ENCODE assay signal across 13 cellular contexts in genomic region chr1:120844945-120845330, GRCh38. TPM values are rescaled to one million over a fixed set of nuclear protein-coding genes. Genes with fewer than 3 reads are reported as not detected.
DNase-seq lines count a peak whose midpoint lies in the region; ATAC-seq and TF ChIP-seq lines count a peak whose summit lies in the region.
"Not testable (repeated sequence)": the region's sequence is repeated elsewhere in the genome, so short reads cannot be mapped to it uniquely, and the experiment has no call there.
"Had no signal": no experiment of that assay in that cellular context is flagged by ENCODE, and none has a peak within 500 bp of the region (broad histone marks: within the 10 kb centered on the region; RNA-seq: fewer than 3 reads in every experiment).

No MANE protein-coding gene starts in this region.

- not testable (repeated sequence) for H3K18ac ChIP-seq in IMR-90 (ENCODE audit: low read depth, low read length)

- not testable (repeated sequence) for H3K9me3 Mint-ChIP-seq in CD14-positive monocyte; activated naive CD4-positive, alpha-beta T cell treated with anti-CD3 and anti-CD28 coated beads, Interleukin-2, amount 10 ng/mL, durations not matched to agents 7 days and 5 days; chondrocyte (ENCODE audit: low read depth)

- H3K4me3 ChIP-seq in IMR-90 (ENCODE audit: insufficient read depth, low read depth, low read length): peak overlapping the region; percentile 65
- peak overlapping the region; percentile 26; the same call in 1 of the 2 replicates for H3K4me3 ChIP-seq in iPS DF 6.9 (ENCODE audit: low read length)
- peak overlapping the region; percentile 52 for H3K4me3 ChIP-seq in osteoblast (ENCODE audit: insufficient read depth, low read length)
- H3K4me3 ChIP-seq in stomach smooth muscle (ENCODE audit: low read length in 2 of 2): peak overlapping the region in 1 of 2 donors; percentile 29

- TF ChIP-seq CTCF in CD14-positive monocyte (IDR thresholded peaks at IDR 0.05); IMR-90 (conservative IDR thresholded peaks at IDR 0.05; ENCODE audit: low read depth, low read length); VCaP (conservative IDR thresholded peaks at IDR 0.05); chondrocyte (IDR thresholded peaks at IDR 0.05); osteoblast (IDR thresholded peaks at IDR 0.05; ENCODE audit: extremely low read depth, low read depth, low read length): not testable (repeated sequence)

- not testable (repeated sequence) for H4K8ac ChIP-seq in IMR-90 (ENCODE audit: low read depth in 2 of 2, low read length in 2 of 2)

- H3K79me2 ChIP-seq in osteoblast (ENCODE audit: insufficient read depth, low read length): not testable (repeated sequence)

- DNase-seq in CD14-positive monocyte (ENCODE audit: low spot score); IMR-90; chondrocyte (ENCODE audit: low spot score); iPS DF 6.9 (ENCODE audit: low read depth, low spot score); osteoblast (ENCODE audit: insufficient read length, low spot score, missing footprints): not testable (repeated sequence)
- DNase-seq in activated naive CD4-positive, alpha-beta T cell treated with anti-CD3 and anti-CD28 coated beads, Interleukin-2, amount 10 ng/mL, durations not matched to agents 7 days and 5 days: peak; percentile 25

- not testable (repeated sequence) for H3K27ac ChIP-seq in IMR-90 (ENCODE audit: insufficient read depth, low read length); iPS DF 6.9 (ENCODE audit: low read length); osteoblast (ENCODE audit: low read depth, low read length)
- H3K27ac ChIP-seq in VCaP (peak overlapping the region; percentile 71; the same call in 1 of the 2 replicates), stomach smooth muscle (ENCODE audit: low read length) (peak overlapping the region; percentile 62)

- H3K36me3 Mint-ChIP-seq in CD14-positive monocyte; chondrocyte (ENCODE audit: low read depth): not testable (repeated sequence)
- H3K36me3 Mint-ChIP-seq in activated naive CD4-positive, alpha-beta T cell treated with anti-CD3 and anti-CD28 coated beads, Interleukin-2, amount 10 ng/mL, durations not matched to agents 7 days and 5 days: peaks cover 11% of the 10 kb centered on the region

- H3K4me3 Mint-ChIP-seq in CD14-positive monocyte: peak overlapping the region; percentile 84 to 86
- H3K4me3 Mint-ChIP-seq in activated naive CD4-positive, alpha-beta T cell treated with anti-CD3 and anti-CD28 coated beads, Interleukin-2, amount 10 ng/mL, durations not matched to agents 7 days and 5 days: peak overlapping the region; percentile 85
- H3K4me3 Mint-ChIP-seq in chondrocyte (ENCODE audit: unreplicated experiment): peak overlapping the region; percentile 72

- not testable (repeated sequence) for H2AK9ac ChIP-seq in IMR-90 (replicated peaks; ENCODE audit: low read depth, low read length, poor library complexity)

- H4K5ac ChIP-seq in IMR-90 (ENCODE audit: low read depth, low read length): not testable (repeated sequence)

- not testable (repeated sequence) for H4K20me1 ChIP-seq in IMR-90 (ENCODE audit: insufficient read depth, low read length); osteoblast (ENCODE audit: insufficient read depth, low read length)

- H3K36me3 ChIP-seq in IMR-90 (ENCODE audit: control insufficient read depth, insufficient read depth, low read length); iPS DF 6.9 (ENCODE audit: control insufficient read depth, insufficient read depth, low read length); osteoblast (ENCODE audit: insufficient read depth, low read length); stomach smooth muscle (ENCODE audit: control insufficient read depth in 2 of 2, insufficient read depth in 2 of 2, low read length in 2 of 2): not testable (repeated sequence)

- not testable (repeated sequence) for H3K9ac ChIP-seq in IMR-90 (ENCODE audit: low read depth, low read length); stomach smooth muscle (ENCODE audit: low read length in 2 of 2)

- not testable (repeated sequence) for H3K4me1 ChIP-seq in IMR-90 (ENCODE audit: control insufficient read depth, insufficient read depth, low read length); iPS DF 6.9 (ENCODE audit: control insufficient read depth, insufficient read depth, low read length); osteoblast (ENCODE audit: insufficient read depth, low read length); stomach smooth muscle (ENCODE audit: control insufficient read depth, insufficient read depth, low read length)

- intact Hi-C loops in CD14-positive monocyte (cut with micrococcal nuclease); IMR-90 (cut with micrococcal nuclease): not testable (repeated sequence)

- not testable (repeated sequence) for TF ChIP-seq POLR2A in IMR-90 (IDR thresholded peaks at IDR 0.05; ENCODE audit: low read depth, low read length)

- H3K4ac ChIP-seq in IMR-90 (ENCODE audit: low read depth, low read length): not testable (repeated sequence)

- H3K23ac ChIP-seq in IMR-90 (ENCODE audit: low read depth, low read length): not testable (repeated sequence)

- not testable (repeated sequence) for H2BK15ac ChIP-seq in IMR-90 (ENCODE audit: low read depth, low read length)

- ATAC-seq in IMR-90 (ENCODE audit: low read depth): not testable (repeated sequence)

- H2BK20ac ChIP-seq in IMR-90 (ENCODE audit: low read depth, low read length): not testable (repeated sequence)

- H3K9me3 ChIP-seq in IMR-90 (ENCODE audit: control insufficient read depth, insufficient read depth, low read length); iPS DF 6.9 (ENCODE audit: control insufficient read depth, insufficient read depth, low read length); osteoblast (ENCODE audit: low read depth, low read length); stomach smooth muscle (ENCODE audit: control insufficient read depth in 2 of 2, low read length in 2 of 2): not testable (repeated sequence)

- H3K4me2 ChIP-seq in IMR-90 (ENCODE audit: low read depth, low read length): not testable (repeated sequence)
- peak overlapping the region; percentile 51 for H3K4me2 ChIP-seq in osteoblast (ENCODE audit: insufficient read depth, low read length)

- POLR2A ChIA-PET in IMR-90 (lab: Charles Lee; ENCODE audit: unreplicated experiment): not testable (repeated sequence)

- dilution Hi-C loops in IMR-90 (cut with HindIII; ENCODE audit: low sequenced_read_pairs, unreplicated experiment): not testable (repeated sequence)

- not testable (repeated sequence) for TF ChIP-seq RAD21 in IMR-90 (IDR thresholded peaks at IDR 0.05; ENCODE audit: low read length)

- CTCF ChIA-PET in IMR-90 (lab: Yijun Ruan, JAX); activated naive CD4-positive, alpha-beta T cell treated with anti-CD3 and anti-CD28 coated beads, Interleukin-2, amount 10 ng/mL, durations not matched to agents 7 days and 5 days (lab: Charles Lee): not testable (repeated sequence)

- not testable (repeated sequence) for H3K27ac Mint-ChIP-seq in CD14-positive monocyte; chondrocyte (ENCODE audit: unreplicated experiment)
- H3K27ac Mint-ChIP-seq in activated naive CD4-positive, alpha-beta T cell treated with anti-CD3 and anti-CD28 coated beads, Interleukin-2, amount 10 ng/mL, durations not matched to agents 7 days and 5 days: peak overlapping the region; percentile 92

- no CpG with 5 or more reads among the region's 21 CpGs for WGBS in IMR-90 (ENCODE audit: extremely low coverage in 2 of 2, insufficient read length in 1 of 2), 2 experiments
- WGBS in iPS DF 6.9 (ENCODE audit: insufficient coverage, insufficient read length): no CpG with 5 or more reads among the region's 21 CpGs

- not testable (repeated sequence) for H3K27me3 Mint-ChIP-seq in CD14-positive monocyte (ENCODE audit: low read depth in 3 of 3); activated naive CD4-positive, alpha-beta T cell treated with anti-CD3 and anti-CD28 coated beads, Interleukin-2, amount 10 ng/mL, durations not matched to agents 7 days and 5 days; chondrocyte (ENCODE audit: low read depth)

- H2AFZ ChIP-seq in IMR-90 (replicated peaks; ENCODE audit: low read length, poor library complexity); osteoblast (ENCODE audit: low read length): not testable (repeated sequence)

- not testable (repeated sequence) for H3K27me3 ChIP-seq in IMR-90 (ENCODE audit: control insufficient read depth, insufficient read depth, low read length); iPS DF 6.9 (ENCODE audit: control insufficient read depth, insufficient read depth, low read length); osteoblast (ENCODE audit: insufficient read depth, low read length); stomach smooth muscle (ENCODE audit: control insufficient read depth in 1 of 2, insufficient read depth in 2 of 2, low read length in 2 of 2)

- H3K9me1 ChIP-seq in IMR-90 (ENCODE audit: insufficient read depth, low read length): not testable (repeated sequence)

- not testable (repeated sequence) for H4K91ac ChIP-seq in IMR-90 (ENCODE audit: insufficient read depth, low read depth, low read length)

- not testable (repeated sequence) for BruUV-seq in IMR-90 (replicated peaks; lab: Mats Ljungman, UMichigan)

- not testable (repeated sequence) for H2AK5ac ChIP-seq in IMR-90 (ENCODE audit: low read depth, low read length)

- in situ Hi-C loops in IMR-90 (cut with MboI; ENCODE audit: low sequenced_read_pairs): not testable (repeated sequence)

- H3K79me1 ChIP-seq in IMR-90 (ENCODE audit: low read depth in 1 of 2, low read length in 2 of 2): not testable (repeated sequence)

- H2BK5ac ChIP-seq in IMR-90 (ENCODE audit: low read depth, low read length, poor library complexity, severe bottlenecking): not testable (repeated sequence)

- not testable (repeated sequence) for H2BK120ac ChIP-seq in IMR-90 (ENCODE audit: low read depth, low read length)

- H3K56ac ChIP-seq in IMR-90 (ENCODE audit: extremely low read depth, insufficient read depth, low read length): not testable (repeated sequence)

- not testable (repeated sequence) for H3K4me1 Mint-ChIP-seq in CD14-positive monocyte; activated naive CD4-positive, alpha-beta T cell treated with anti-CD3 and anti-CD28 coated beads, Interleukin-2, amount 10 ng/mL, durations not matched to agents 7 days and 5 days; chondrocyte (ENCODE audit: low read depth)

- not testable (repeated sequence) for H3K14ac ChIP-seq in IMR-90 (replicated peaks; ENCODE audit: low read depth, low read length)

RNA-seq across cellular contexts. Expression of gene PPIAL4A, which starts 44.6 kb away (rescaled TPM):
- not detected for polyA plus RNA-seq in CD14-positive monocyte
- not detected in 2 replicates for total RNA-seq in IMR-90 (2012; rRNA removed)
- not detected in 2 replicates for polyA plus RNA-seq in IMR-90 (2012; rRNA removed)
- not detected in 2 replicates for polyA plus RNA-seq in IMR-90 (2012; cell fraction: cytosol; rRNA removed)
- polyA plus RNA-seq in IMR-90 (2012; cell fraction: nucleus; rRNA removed; ENCODE audit: low replicate concordance): not detected in 2 replicates
- not detected in 3 replicates for total RNA-seq in chondrocyte
- total RNA-seq in osteoblast: not detected in 2 replicates
- total RNA-seq: gastroesophageal sphincter, lower leg skin, myocyte, SJCRH30, uterus had no signal
